34 cellular contexts compared by ENCODE assay signal in genomic region chr11:45393334-45393733, GRCh38.
"Had no signal": no experiment of that assay in that cellular context is flagged by ENCODE, and none has a peak within 500 bp of the region (broad histone marks: within the 10 kb centered on the region; RNA-seq: fewer than 3 reads in every experiment).

No MANE protein-coding gene starts in this region.

- H3K36me3 Mint-ChIP-seq: activated naive CD4-positive, alpha-beta T cell treated with anti-CD3 and anti-CD28 coated beads, Interleukin-2, amount 10 ng/mL, durations not matched to agents 7 days and 5 days; activated naive CD4-positive, alpha-beta T cell treated with anti-CD3 and anti-CD28 coated beads, Interleukin-2, amount 50 U/mL, for 72 hours; activated naive CD8-positive, alpha-beta T cell treated with anti-CD3 and anti-CD28 coated beads, Interleukin-2, amount 10 ng/mL, durations not matched to agents 7 days and 5 days; brain; T-cell had no signal

- ATAC-seq: activated CD4-positive, CD25-positive, alpha-beta regulatory T cell treated with anti-CD3 and anti-CD28 coated beads, Interleukin-2, amount 50 U/mL, for 24 hours; activated CD8-positive, alpha-beta T cell treated with anti-CD3 and anti-CD28 coated beads for 36 hours; activated naive CD4-positive, alpha-beta T cell treated with anti-CD3 and anti-CD28 coated beads, Interleukin-2, amount 50 U/mL, for 72 hours; activated T-cell treated with anti-CD3 and anti-CD28 coated beads, Interleukin-2, amount 50 U/mL, for 4 hours; activated T-helper 17 cell treated with anti-CD3 and anti-CD28 coated beads, Interleukin-2, amount 50 U/mL, for 72 hours; esophagus mucosa; T-cell had no signal

- H3K4me3 Mint-ChIP-seq: activated B cell treated with CpG ODN at 0.5 μM for 24 hours; activated CD8-positive, alpha-beta T cell treated with anti-CD3 and anti-CD28 coated beads for 36 hours; activated naive CD4-positive, alpha-beta T cell treated with anti-CD3 and anti-CD28 coated beads, Interleukin-2, amount 10 ng/mL, durations not matched to agents 7 days and 5 days; activated naive CD8-positive, alpha-beta T cell treated with anti-CD3 and anti-CD28 coated beads, Interleukin-2, amount 10 ng/mL, durations not matched to agents 7 days and 5 days; activated T-cell treated with anti-CD3 and anti-CD28 coated beads, Interleukin-2, amount 50 U/mL, for 4 hours; activated T-helper 17 cell treated with anti-CD3 and anti-CD28 coated beads, Interleukin-2, amount 50 U/mL, for 72 hours; dendritic cell treated with granulocyte-macrophage colony-stimulating factor and Interleukin-4, amounts not matched to agents 40 ng/mL and 50 ng/mL, for 4 days; endodermal cell; T-cell; T-helper 1 cell treated with Interleukin-12 subunit alpha and Interleukin-12 subunit beta and Interleukin-4 antibody, amounts not matched to agents 30 μg/mL and 1 μg/mL, for 36 hours; T-helper 2 cell treated with Interferon-gamma antibody and Interleukin-4, amounts not matched to agents 5 μg/mL and 100 μg/mL, for 36 hours had no signal

- H3K4me1 ChIP-seq: ascending aorta, breast epithelium had no signal

- H3K36me3 ChIP-seq: ascending aorta, breast epithelium, cardiac muscle cell had no signal

- H3K9me3 Mint-ChIP-seq: activated B cell treated with CpG ODN at 0.5 μM for 24 hours; activated CD8-positive, alpha-beta T cell treated with anti-CD3 and anti-CD28 coated beads for 36 hours; activated naive CD4-positive, alpha-beta T cell treated with anti-CD3 and anti-CD28 coated beads, Interleukin-2, amount 10 ng/mL, durations not matched to agents 7 days and 5 days; activated naive CD4-positive, alpha-beta T cell treated with anti-CD3 and anti-CD28 coated beads, Interleukin-2, amount 50 U/mL, for 72 hours; activated naive CD8-positive, alpha-beta T cell treated with anti-CD3 and anti-CD28 coated beads, Interleukin-2, amount 10 ng/mL, durations not matched to agents 7 days and 5 days; activated T-cell treated with anti-CD3 and anti-CD28 coated beads, Interleukin-2, amount 50 U/mL, for 4 hours; activated T-helper 17 cell treated with anti-CD3 and anti-CD28 coated beads, Interleukin-2, amount 50 U/mL, for 72 hours; brain; dendritic cell treated with granulocyte-macrophage colony-stimulating factor and Interleukin-4, amounts not matched to agents 40 ng/mL and 50 ng/mL, for 4 days; endodermal cell; T-cell; T-helper 1 cell treated with Interleukin-12 subunit alpha and Interleukin-12 subunit beta and Interleukin-4 antibody, amounts not matched to agents 30 μg/mL and 1 μg/mL, for 36 hours; T-helper 2 cell treated with Interferon-gamma antibody and Interleukin-4, amounts not matched to agents 5 μg/mL and 100 μg/mL, for 36 hours had no signal

- H3K27ac ChIP-seq: ascending aorta, breast epithelium, cardiac muscle cell, coronary artery, dorsolateral prefrontal cortex, WERI-Rb-1 had no signal

- H3K4me3 ChIP-seq: ascending aorta, breast epithelium, cardiac muscle cell, coronary artery, dorsolateral prefrontal cortex had no signal

- H3K4me1 Mint-ChIP-seq: activated B cell treated with CpG ODN at 0.5 μM for 24 hours; activated naive CD4-positive, alpha-beta T cell treated with anti-CD3 and anti-CD28 coated beads, Interleukin-2, amount 10 ng/mL, durations not matched to agents 7 days and 5 days; activated naive CD8-positive, alpha-beta T cell treated with anti-CD3 and anti-CD28 coated beads, Interleukin-2, amount 10 ng/mL, durations not matched to agents 7 days and 5 days; activated T-helper 17 cell treated with anti-CD3 and anti-CD28 coated beads, Interleukin-2, amount 50 U/mL, for 72 hours; T-cell had no signal

- H3K27me3 ChIP-seq: ascending aorta, breast epithelium, dorsolateral prefrontal cortex had no signal

- H3K27me3 Mint-ChIP-seq: activated CD8-positive, alpha-beta T cell treated with anti-CD3 and anti-CD28 coated beads for 36 hours; brain had no signal

- FAIRE-seq: frontal cortex had no signal

- H3K27ac Mint-ChIP-seq: activated B cell treated with CpG ODN at 0.5 μM for 24 hours; activated CD8-positive, alpha-beta T cell treated with anti-CD3 and anti-CD28 coated beads for 36 hours; activated naive CD8-positive, alpha-beta T cell treated with anti-CD3 and anti-CD28 coated beads, Interleukin-2, amount 10 ng/mL, durations not matched to agents 7 days and 5 days; activated T-helper 17 cell treated with anti-CD3 and anti-CD28 coated beads, Interleukin-2, amount 50 U/mL, for 72 hours; dendritic cell treated with granulocyte-macrophage colony-stimulating factor and Interleukin-4, amounts not matched to agents 40 ng/mL and 50 ng/mL, for 4 days; T-cell; T-helper 1 cell treated with Interleukin-12 subunit alpha and Interleukin-12 subunit beta and Interleukin-4 antibody, amounts not matched to agents 30 μg/mL and 1 μg/mL, for 36 hours; T-helper 2 cell treated with Interferon-gamma antibody and Interleukin-4, amounts not matched to agents 5 μg/mL and 100 μg/mL, for 36 hours had no signal

- H3K9me3 ChIP-seq: ascending aorta, breast epithelium had no signal

- DNase-seq: activated B cell treated with CpG ODN at 0.5 μM for 24 hours; activated CD4-positive, alpha-beta T cell treated with anti-CD3 and anti-CD28 coated beads for 48 hours; activated CD4-positive, alpha-beta T cell treated with anti-CD3 and anti-CD28 coated beads, Interleukin-2, amount 50 U/mL, for 1 hour; activated CD4-positive, alpha-beta T cell treated with anti-CD3 and anti-CD28 coated beads, Interleukin-2, amount 50 U/mL, for 48 hours; activated CD8-positive, alpha-beta memory T cell treated with anti-CD3 and anti-CD28 coated beads for 24 hours; activated CD8-positive, alpha-beta T cell treated with anti-CD3 and anti-CD28 coated beads for 36 hours; activated gamma-delta T cell; activated naive CD4-positive, alpha-beta T cell; activated naive CD4-positive, alpha-beta T cell treated with anti-CD3 and anti-CD28 coated beads, Interleukin-2, amount 10 ng/mL, durations not matched to agents 7 days and 5 days; activated naive CD8-positive, alpha-beta T cell treated with anti-CD3 and anti-CD28 coated beads, Interleukin-2, amount 10 ng/mL, durations not matched to agents 7 days and 5 days; activated T-cell treated with anti-CD3 and anti-CD28 coated beads, Interleukin-2, amount 50 U/mL, for 4 hours; central memory CD4-positive, alpha-beta T cell; cerebellar nuclear complex; dorsolateral prefrontal cortex; effector memory CD4-positive, alpha-beta T cell; endodermal cell; foreskin fibroblast; SW 1271; T-cell; T1000; WERI-Rb-1 had no signal
